In genomic region chr12:27291862-27292261, GRCh38 we compare ENCODE assay signal across 22 cellular contexts. TPM values are rescaled to one million over a fixed set of nuclear protein-coding genes. Genes with fewer than 3 reads are reported as not detected.
DNase-seq lines count a peak whose midpoint lies in the region; ATAC-seq, FAIRE-seq and TF ChIP-seq lines count a peak whose summit lies in the region.
"Had no signal": no experiment of that assay in that cellular context is flagged by ENCODE, and none has a peak within 500 bp of the region (broad histone marks: within the 10 kb centered on the region; RNA-seq: fewer than 3 reads in every experiment).

No MANE protein-coding gene starts in this region.

- peak overlapping the region in 1 of 2 donors; percentile 1 for H3K4me3 ChIP-seq in ascending aorta
- H3K4me3 ChIP-seq: BLaER1 treated with 17β-estradiol and CSF1 and Interleukin-3, amounts not matched to agents 10 nM and 100 nM; esophagus squamous epithelium; lower lobe of right lung had no signal

- DNase-seq in GM12892 (ENCODE audit: insufficient read length) (no peak), ascending aorta (ENCODE audit: low spot score in 2 of 2) (no peak), left cardiac atrium (no peak), pulmonary artery endothelial cell (ENCODE audit: low read depth, low spot score) (peak; percentile 87), NCI-H82 treated with DMSO at 0.1 percent for 48 hours (lab: John Stamatoyannopoulos, UW; ENCODE audit: unreplicated experiment) (no peak), MV-4-11 (lab: John Stamatoyannopoulos, UW) (no peak), posterior vena cava (ENCODE audit: low spot score) (no peak)
- DNase-seq: activated CD4-positive, alpha-beta T cell treated with anti-CD3 and anti-CD28 coated beads for 4 hours; activated naive CD8-positive, alpha-beta T cell treated with anti-CD3 and anti-CD28 coated beads, Interleukin-2, amount 50 U/mL, for 24 hours; effector CD4-positive, alpha-beta T cell; esophagus squamous epithelium; glutamatergic neuron; H7; immature natural killer cell; lower lobe of right lung; NCI-H1436; occipital lobe; stimulated activated CD4-positive, alpha-beta T cell treated with anti-CD3 and anti-CD28 coated beads, Interleukin-2, amount 100 ng/mL, for 48 hours; stimulated activated naive CD8-positive, alpha-beta T cell treated with anti-CD3 and anti-CD28 coated beads, Interleukin-15, amount 100 ng/mL, for 72 hours had no signal

- H3K27me3 ChIP-seq in ascending aorta = no peaks in the 10 kb centered on the region
- H3K27me3 ChIP-seq: BLaER1 treated with 17β-estradiol and CSF1 and Interleukin-3, amounts not matched to agents 10 nM and 100 nM; esophagus squamous epithelium had no signal

- TF ChIP-seq POLR2A in GM12892 (IDR thresholded peaks at IDR 0.05; ENCODE audit: low read depth, low read length) = no peak

- peak; percentile 5 for FAIRE-seq in GM12892 (lab: Jason Lieb, UNC)

- no peaks in the 10 kb centered on the region for H3K36me3 ChIP-seq in ascending aorta
- H3K36me3 ChIP-seq: esophagus squamous epithelium, lower lobe of right lung had no signal

- H3K9me3 ChIP-seq in ascending aorta = no peaks in the 10 kb centered on the region
- H3K9me3 ChIP-seq: BLaER1 treated with 17β-estradiol and CSF1 and Interleukin-3, amounts not matched to agents 10 nM and 100 nM; esophagus squamous epithelium; lower lobe of right lung had no signal

- peak overlapping the region; percentile 58 to 90 for H3K27ac ChIP-seq in ascending aorta
- H3K27ac ChIP-seq: BLaER1 treated with 17β-estradiol and CSF1 and Interleukin-3, amounts not matched to agents 10 nM and 100 nM; lower lobe of right lung had no signal

- ATAC-seq in left cardiac atrium (peak; percentile 28 to 49), GM21526 (IDR thresholded peaks at IDR 0.05; ENCODE audit: low FRiP score, unreplicated experiment) (no peak)
- ATAC-seq: activated naive CD8-positive, alpha-beta T cell treated with anti-CD3 and anti-CD28 coated beads, Interleukin-2, amount 50 U/mL, for 24 hours; lower lobe of right lung; Panc1; stimulated activated naive CD8-positive, alpha-beta T cell treated with anti-CD3 and anti-CD28 coated beads, Interleukin-15, amount 100 ng/mL, for 72 hours had no signal

- peaks cover 16 to 85% of the 10 kb centered on the region in 2 donors for H3K4me1 ChIP-seq in ascending aorta
- H3K4me1 ChIP-seq: lower lobe of right lung had no signal

- intact Hi-C loops in ascending aorta (cut with DNase I) = loop anchor here (5.0 kb wide), 1 partner anchor 35 kb away; no protein-coding TSS in a partner anchor
- intact Hi-C loops in left cardiac atrium (cut with DNase I) = loop anchor here in 1 of 2 donors (5.0 kb wide), 1 partner anchor 45 kb away; no protein-coding TSS in a partner anchor
- intact Hi-C loops in posterior vena cava (cut with DNase I) = loop anchor here in 1 of 2 donors (5.0 kb wide), 1 partner anchor 40 kb away; no protein-coding TSS in a partner anchor

- no peak for TF ChIP-seq CTCF in ascending aorta (IDR thresholded peaks at IDR 0.05)

RNA-seq across cellular contexts. Expression of gene BMAL2, which starts 40.8 kb away (rescaled TPM):
- 44.5 TPM for polyA plus RNA-seq in GM12892 (2012; ENCODE audit: missing spikeins)
- total RNA-seq in ascending aorta (5.6 TPM), left cardiac atrium (1 to 10 TPM; 1.3 to 4.8 TPM), pulmonary artery endothelial cell (55.7 and 65.4 TPM in 2 replicates), posterior vena cava (10 to 100 TPM in 1 of 2 donors, 1 to 10 TPM in 1; 7.6 to 32.7 TPM)
- polyA plus RNA-seq: immature natural killer cell had no signal

RNA-seq across cellular contexts. Expression of gene STK38L, which starts 47.8 kb away (rescaled TPM):
- 93.4 TPM for polyA plus RNA-seq in GM12892 (2012; ENCODE audit: missing spikeins)
- 137 TPM for total RNA-seq in ascending aorta
- total RNA-seq in left cardiac atrium = 100 to 1,000 TPM in 1 of 2 donors, 10 to 100 TPM in 1; 70.6 to 135 TPM
- total RNA-seq in pulmonary artery endothelial cell = 26.6 and 34.2 TPM in 2 replicates
- total RNA-seq in posterior vena cava = 100 to 1,000 TPM in 1 of 2 donors, 10 to 100 TPM in 1; 93.3 to 221 TPM
